Comparison of ENCODE assay signal across 9 cellular contexts in genomic region chr6:89439014-89439413, GRCh38. TPM values are rescaled to one million over a fixed set of nuclear protein-coding genes. Genes with fewer than 3 reads are reported as not detected.
"Had no signal": no experiment of that assay in that cellular context is flagged by ENCODE, and none has a peak within 500 bp of the region (broad histone marks: within the 10 kb centered on the region; RNA-seq: fewer than 3 reads in every experiment).

No MANE protein-coding gene starts in this region.

- H3K4me3 ChIP-seq: GM23248, GM23338, HAP-1 had no signal

- DNase-seq: GM23248, GOT3, H7, H9, HCEC 1CT, HFFc6 had no signal

- ATAC-seq: GM23338, HCT116 had no signal

- H3K36me3 ChIP-seq: HAP-1 had no signal

- H3K27ac ChIP-seq: GM23248 had no signal

- H3K9me3 ChIP-seq: HAP-1 had no signal

- H3K9ac ChIP-seq: GM23248 had no signal

RNA-seq across cellular contexts. Expression of gene ANKRD6, which starts 6.1 kb away (rescaled TPM):
- total RNA-seq: HFFc6 had no signal

RNA-seq across cellular contexts. Expression of gene RRAGD, which starts 26.9 kb away (rescaled TPM):
- total RNA-seq: GM23248, HFFc6 had no signal
